In the genomic region with DNA sequence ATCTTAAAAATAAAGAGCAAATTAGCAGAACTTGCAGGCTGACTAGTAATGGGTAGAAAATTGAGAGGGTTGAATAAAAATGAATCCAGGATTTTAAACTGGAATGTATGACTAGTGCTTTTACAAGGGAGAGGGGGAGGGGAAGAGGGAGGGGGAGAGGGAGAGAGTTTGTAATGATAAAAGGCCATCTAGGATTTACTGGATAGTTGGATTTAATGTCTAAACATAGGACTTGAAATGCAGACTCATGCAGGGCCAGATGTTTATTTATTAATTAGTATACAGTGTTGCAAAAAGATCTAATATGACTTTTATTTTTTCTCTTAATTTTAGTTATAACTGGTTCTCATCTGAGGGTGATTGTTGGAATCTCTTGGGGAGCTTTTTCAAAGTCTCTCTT, we compare ENCODE assay signal across 12 cellular contexts. TPM values are rescaled to one million over a fixed set of nuclear protein-coding genes. Genes with fewer than 3 reads are reported as not detected.
A peak's percentile ranks its signal among the peaks of the same experiment; 100 is the strongest.
DNase-seq lines count a peak whose midpoint lies in the region; ATAC-seq, FAIRE-seq and TF ChIP-seq lines count a peak whose summit lies in the region.
"Had no signal": no experiment of that assay in that cellular context is flagged by ENCODE, and none has a peak within 500 bp of the region (broad histone marks: within the 10 kb centered on the region; RNA-seq: fewer than 3 reads in every experiment).

No MANE protein-coding gene starts in this region.

- no peaks in the 10 kb centered on the region for H3K27me3 ChIP-seq in A673 (replicated peaks; ENCODE audit: insufficient read depth, low read depth, low read length, poor library complexity)
- H3K27me3 ChIP-seq in Loucy (ENCODE audit: insufficient read depth, low read length, poor library complexity, severe bottlenecking), result no peaks in the 10 kb centered on the region
- no peaks in the 10 kb centered on the region for H3K27me3 ChIP-seq in K562 (ENCODE audit: control insufficient read depth in 2 of 2, insufficient read depth in 2 of 2, low read length in 2 of 2)
- no peaks in the 10 kb centered on the region for H3K27me3 ChIP-seq in left lung

- ATAC-seq in K562 (no peak), left lung (no peak)
- ATAC-seq: CD8-positive, alpha-beta T cell had no signal

- no peak for TF ChIP-seq RAD21 in K562 (CRISPR knock-in tag; conservative IDR thresholded peaks at IDR 0.05 in 1 of 2, IDR thresholded peaks at IDR 0.05 in 1 of 2)

- H3K79me2 ChIP-seq in Loucy (ENCODE audit: insufficient read depth, low read length), result peaks cover 92% of the 10 kb centered on the region
- H3K79me2 ChIP-seq in K562 (ENCODE audit: control insufficient read depth, insufficient read depth, low read length), result peaks cover 92% of the 10 kb centered on the region

- H3K9me3 ChIP-seq in A673 (ENCODE audit: low read depth, low read length, poor library complexity, severe bottlenecking) (no peaks in the 10 kb centered on the region), Loucy (ENCODE audit: insufficient read depth, low read depth, low read length) (no peaks in the 10 kb centered on the region), K562 (replicated peaks; ENCODE audit: control insufficient read depth, insufficient read depth, low read depth, low read length) (no peaks in the 10 kb centered on the region), left lung (no peaks in the 10 kb centered on the region)

- H3K4me3 ChIP-seq in A673 (ENCODE audit: low read depth, low read length, poor library complexity, severe bottlenecking) (no peak overlapping the region), Loucy (ENCODE audit: low read length, poor library complexity, severe bottlenecking) (peak overlapping the region; percentile 94), K562 (no peak overlapping the region), left lung (no peak overlapping the region)

- DNase-seq in A673 (ENCODE audit: low spot score) (no peak), K562 (ENCODE audit: extremely low read depth in 1 of 4, low spot score in 3 of 4) (peak in 1 of 4 experiments; percentile 9), progenitor cell of endocrine pancreas (ENCODE audit: low spot score, unreplicated experiment) (no peak), NAMALWA (ENCODE audit: low spot score) (no peak), left lung (no peak), HFFc6 (no peak)
- DNase-seq: CD8-positive, alpha-beta T cell; HCEC 1CT; IMR-90; NCI-H1436 treated with DMSO at 0.1 percent for 48 hours; NCI-H524 treated with DMSO at 0.1 percent for 48 hours had no signal

- H3K27me3 Mint-ChIP-seq in progenitor cell of endocrine pancreas, result no peaks in the 10 kb centered on the region
- H3K27me3 Mint-ChIP-seq in HFFc6 (ENCODE audit: insufficient read depth), result no peaks in the 10 kb centered on the region; the same call in 1 of the 2 replicates

- H3F3A ChIP-seq in Loucy (ENCODE audit: low read depth), result peaks cover 4% of the 10 kb centered on the region; the same call in 1 of the 2 replicates

- H3K27ac Mint-ChIP-seq in progenitor cell of endocrine pancreas (peak overlapping the region; percentile 8), HFFc6 (no peak overlapping the region)

- peaks cover 12% of the 10 kb centered on the region for H3K36me3 Mint-ChIP-seq in progenitor cell of endocrine pancreas (ENCODE audit: insufficient read depth)
- H3K36me3 Mint-ChIP-seq in HFFc6 (ENCODE audit: low read depth), result peaks cover 17% of the 10 kb centered on the region

- no peaks in the 10 kb centered on the region for H3K9me1 ChIP-seq in K562 (ENCODE audit: control insufficient read depth, insufficient read depth, low read length)

- POLR2A ChIA-PET in A673 (lab: Charles Lee; ENCODE audit: low non-redundant PET), result no interaction called here
- POLR2A ChIA-PET in K562 (lab: Yijun Ruan, JAX), result interaction anchor here (1.1 kb wide), 1 partner anchor 9 kb away, joined by 3 read pairs; no protein-coding TSS in a partner anchor

- TF ChIP-seq EP300 in K562 (IDR thresholded peaks at IDR 0.05; ENCODE audit: low read length), result no peak

- BruUV-seq in A673 (replicated peaks; lab: Mats Ljungman, UMichigan) (no TSS peak), K562 (replicated peaks; lab: Mats Ljungman, UMichigan) (no TSS peak)

- H3K27ac ChIP-seq in A673 (ENCODE audit: low read depth, low read length, poor library complexity, severe bottlenecking) (peak overlapping the region; percentile 8), K562 (ENCODE audit: extremely low read depth, low read depth, low read length) (peak overlapping the region; percentile 27; the same call in 1 of the 3 replicates), left lung (no peak overlapping the region)

- H3K9me3 Mint-ChIP-seq in progenitor cell of endocrine pancreas (ENCODE audit: low read depth) (no peaks in the 10 kb centered on the region), HFFc6 (no peaks in the 10 kb centered on the region)
- H3K9me3 Mint-ChIP-seq: CD8-positive, alpha-beta T cell had no signal

- no peak for FAIRE-seq in K562 (lab: Jason Lieb, UNC)

- H4K20me1 ChIP-seq in Loucy (ENCODE audit: insufficient read depth, low read length, poor library complexity, severe bottlenecking) (peaks cover 86% of the 10 kb centered on the region), K562 (replicated peaks; ENCODE audit: control insufficient read depth, insufficient read depth, low read length) (peaks cover 19% of the 10 kb centered on the region; the same call in 1 of the 2 replicates)

- H3K4me3 Mint-ChIP-seq in progenitor cell of endocrine pancreas (ENCODE audit: low read depth), result no peak overlapping the region
- H3K4me3 Mint-ChIP-seq in HFFc6, result no peak overlapping the region
- H3K4me3 Mint-ChIP-seq: CD8-positive, alpha-beta T cell had no signal

- intact Hi-C loops in A673 (cut with micrococcal nuclease; ENCODE audit: unreplicated experiment), result loop anchor here (10.0 kb wide), 1 partner anchor 474 kb away; the partner anchor contains the start of gene LRRC8B
- intact Hi-C loops in K562 (cut with micrococcal nuclease), result loop anchor here (10.0 kb wide), 1 partner anchor 474 kb away; the partner anchor contains the start of gene LRRC8B
- intact Hi-C loops in left lung (cut with DNase I), result no loop called here

- H3K4me2 ChIP-seq in Loucy (ENCODE audit: low read depth, low read length, poor library complexity, severe bottlenecking), result peak overlapping the region; percentile 97
- H3K4me2 ChIP-seq in K562 (ENCODE audit: insufficient read depth, low read length), result no peak overlapping the region

- peaks cover 32% of the 10 kb centered on the region for H3K4me1 Mint-ChIP-seq in progenitor cell of endocrine pancreas (ENCODE audit: low read depth)
- H3K4me1 Mint-ChIP-seq in HFFc6 (ENCODE audit: low read depth), result peaks cover 41% of the 10 kb centered on the region

- no peak for TF ChIP-seq POLR2A in K562 (conservative IDR thresholded peaks at IDR 0.05)

- CTCF ChIA-PET in A673 (lab: Charles Lee) (no interaction called here), K562 (lab: Yijun Ruan, JAX; ENCODE audit: low intra/inter-chr PET ratio) (no interaction called here)

- H3K36me3 ChIP-seq in A673 (ENCODE audit: insufficient read depth, low read length, poor library complexity, severe bottlenecking) (peaks cover 14% of the 10 kb centered on the region), Loucy (ENCODE audit: insufficient read depth, low read length) (no peaks in the 10 kb centered on the region; the same call in 1 of the 2 replicates), K562 (ENCODE audit: control insufficient read depth, insufficient read depth, low read length) (peaks cover 43% of the 10 kb centered on the region), left lung (no peaks in the 10 kb centered on the region)

- in situ Hi-C loops in K562 (cut with MboI), result loop anchor here (25.0 kb wide), 1 partner anchor 887 kb away; no protein-coding TSS in a partner anchor

- H2AFZ ChIP-seq in Loucy (ENCODE audit: low read length) (no peak overlapping the region), K562 (ENCODE audit: low read depth, low read length) (no peak overlapping the region)

- H3K4me1 ChIP-seq in A673 (ENCODE audit: insufficient read depth, low read length, poor library complexity, severe bottlenecking), result peaks cover 50% of the 10 kb centered on the region
- H3K4me1 ChIP-seq in Loucy (ENCODE audit: insufficient read depth, low read length, poor library complexity, severe bottlenecking), result peaks cover 65% of the 10 kb centered on the region
- peaks cover 8 to 21% of the 10 kb centered on the region in 2 experiments; a peak in 4 of 5 replicates for H3K4me1 ChIP-seq in K562 (replicated peaks in 1 of 2; ENCODE audit: control insufficient read depth in 2 of 2, insufficient read depth in 2 of 2, low read length in 2 of 2)
- H3K4me1 ChIP-seq in left lung, result peaks cover 15 to 49% of the 10 kb centered on the region in 2 donors

- H3K9me2 ChIP-seq in Loucy (replicated peaks; ENCODE audit: low read depth, low read length), result no peaks in the 10 kb centered on the region

- TF ChIP-seq CTCF in A673 (conservative IDR thresholded peaks at IDR 0.05; ENCODE audit: low read depth, low read length), result no peak
- TF ChIP-seq CTCF in Loucy (conservative IDR thresholded peaks at IDR 0.05; ENCODE audit: low read length), result no peak
- no peak for TF ChIP-seq CTCF in K562 (IDR thresholded peaks at IDR 0.05 in 2 of 3, conservative IDR thresholded peaks at IDR 0.05 in 1 of 3; ENCODE audit: insufficient read depth in 2 of 3, low read depth in 1 of 3, low read length in 3 of 3)
- TF ChIP-seq CTCF in progenitor cell of endocrine pancreas (IDR thresholded peaks at IDR 0.05; ENCODE audit: unreplicated experiment), result no peak
- no peak for TF ChIP-seq CTCF in left lung (IDR thresholded peaks at IDR 0.05)
- TF ChIP-seq CTCF in HFFc6 (IDR thresholded peaks at IDR 0.05), result no peak

- H3K9ac ChIP-seq in Loucy (ENCODE audit: low read depth, low read length, poor library complexity, severe bottlenecking) (peak overlapping the region; percentile 91), K562 (ENCODE audit: insufficient read depth in 1 of 2, low read depth in 2 of 2, low read length in 2 of 2) (no peak overlapping the region)

RNA-seq across cellular contexts. Expression of gene ZNF326, which starts 4.3 kb away (rescaled TPM):
- 54.4 and 60.1 TPM in 2 replicates for total RNA-seq in A673 (2021)
- total RNA-seq in K562 (2011; cell fraction: chromatin; rRNA removed; ENCODE audit: low replicate concordance), result 16.4 and 77.7 TPM in 2 replicates
- 11.0 and 16.2 TPM in 2 replicates for total RNA-seq in K562 (2011; cell fraction: nucleolus; rRNA removed)
- 31.3 and 61.9 TPM in 2 replicates for total RNA-seq in K562 (2011; cell fraction: nucleoplasm; rRNA removed)
- total RNA-seq in K562 (2014; rRNA removed), result 7.2 and 9.2 TPM in 2 replicates
- 20.1 and 24.4 TPM in 2 replicates for total RNA-seq in K562 (2014; rRNA removed; fragmentation: Illumina TruSeq; extraction: Trizol)
- 17.1 and 19.4 TPM in 2 replicates for total RNA-seq in K562 (2015; rRNA removed; fragmentation: Illumina TruSeq; extraction: Trizol)
- 17.6 and 23.5 TPM in 2 replicates for total RNA-seq in K562 (2021)
- polyA plus RNA-seq in K562 (2011; rRNA removed), result 29.5 and 30.6 TPM in 2 replicates
- 10.0 and 21.1 TPM in 2 replicates for polyA plus RNA-seq in K562 (2011; cell fraction: cytosol; rRNA removed)
- polyA plus RNA-seq in K562 (2011; cell fraction: nucleus; rRNA removed), result 27.1 and 38.8 TPM in 2 replicates
- polyA plus RNA-seq in K562 (2012), result 13.6 and 33.7 TPM in 2 replicates
- polyA plus RNA-seq in K562 (2014; fragmentation: Illumina TruSeq; extraction: Trizol), result 26.8 and 33.2 TPM in 2 replicates
- 1 to 10 TPM; 7.3 to 7.7 TPM for polyA plus RNA-seq in K562 (2014; fragmentation: Nextera tagmentation; extraction: Ambion mirVana)
- 30.4 and 31.6 TPM in 2 replicates for polyA plus RNA-seq in K562 (2014; rRNA removed)
- polyA minus RNA-seq in K562 (2011; rRNA and poly(A)+ RNA removed), result 44.2 and 52.3 TPM in 2 replicates
- 11.2 and 14.7 TPM in 2 replicates for polyA minus RNA-seq in K562 (2011; cell fraction: cytosol; rRNA and poly(A)+ RNA removed)
- polyA minus RNA-seq in K562 (2011; cell fraction: nucleus; rRNA and poly(A)+ RNA removed), result 63.7 and 116 TPM in 2 replicates
- 67.2 and 70.9 TPM in 2 replicates for total RNA-seq in progenitor cell of endocrine pancreas
- 10 to 100 TPM; 12.7 to 16.4 TPM for total RNA-seq in left lung
- total RNA-seq in HFFc6 (2021; fragmentation: NEBNext Ultra II Directional; extraction: Animal tissue kit (Norgen Biotek cat#: 25700)), result 10 to 100 TPM; 14.7 to 19.8 (median 17.2) TPM

Comparison
In these comparisons a context has a peak if more than half of its experiments do, and no peak if none do; other contexts are left out.
1. H3K27ac ChIP-seq: peak in A673 (single experiment) and K562 (single experiment); none in left lung (0 of 2).
2. intact Hi-C loops: an anchor here in A673 (10.0 kb wide) and K562 (10.0 kb wide); none called in left lung.